In genomic region chr17:28076138-28076537, GRCh38 we compare ENCODE assay signal across 19 cellular contexts. TPM values are rescaled to one million over a fixed set of nuclear protein-coding genes. Genes with fewer than 3 reads are reported as not detected.
DNase-seq lines count a peak whose midpoint lies in the region; ATAC-seq and TF ChIP-seq lines count a peak whose summit lies in the region.
"Had no signal": no experiment of that assay in that cellular context is flagged by ENCODE, and none has a peak within 500 bp of the region (broad histone marks: within the 10 kb centered on the region; RNA-seq: fewer than 3 reads in every experiment).

No MANE protein-coding gene starts in this region.

- H3K4me3 ChIP-seq in DOHH2 (ENCODE audit: low read length), result peak overlapping the region; percentile 68
- no peak overlapping the region for H3K4me3 ChIP-seq in osteoblast (ENCODE audit: insufficient read depth, low read length)
- H3K4me3 ChIP-seq in SJCRH30, result no peak overlapping the region
- H3K4me3 ChIP-seq: SJSA1 had no signal

- H2AFZ ChIP-seq in osteoblast (ENCODE audit: low read length), result no peak overlapping the region

- no peaks in the 10 kb centered on the region for H3K9me2 ChIP-seq in DOHH2 (replicated peaks; ENCODE audit: control insufficient read depth, low read length)

- no peak overlapping the region for H3K4me3 Mint-ChIP-seq in activated CD4-positive, alpha-beta T cell treated with anti-CD3 and anti-CD28 coated beads, Interleukin-2, amount 10 ng/mL, durations not matched to agents 7 days and 5 days
- no peak overlapping the region for H3K4me3 Mint-ChIP-seq in T-helper 17 cell
- no peak overlapping the region for H3K4me3 Mint-ChIP-seq in effector memory CD8-positive, alpha-beta T cell
- H3K4me3 Mint-ChIP-seq: CD4-positive, alpha-beta T cell had no signal

- no peaks in the 10 kb centered on the region for H3K27me3 Mint-ChIP-seq in activated CD4-positive, alpha-beta T cell treated with anti-CD3 and anti-CD28 coated beads, Interleukin-2, amount 10 ng/mL, durations not matched to agents 7 days and 5 days
- no peaks in the 10 kb centered on the region for H3K27me3 Mint-ChIP-seq in T-helper 17 cell
- H3K27me3 Mint-ChIP-seq in effector memory CD8-positive, alpha-beta T cell, result no peaks in the 10 kb centered on the region
- H3K27me3 Mint-ChIP-seq: CD4-positive, alpha-beta T cell had no signal

- POLR2A ChIA-PET in activated CD4-positive, alpha-beta T cell treated with anti-CD3 and anti-CD28 coated beads, Interleukin-2, amount 10 ng/mL, durations not matched to agents 7 days and 5 days (lab: Charles Lee), result no interaction called here

- TF ChIP-seq CTCF in DOHH2 (IDR thresholded peaks at IDR 0.05; ENCODE audit: low read depth, low read length, poor library complexity, severe bottlenecking) (no peak), osteoblast (IDR thresholded peaks at IDR 0.05; ENCODE audit: extremely low read depth, low read depth, low read length) (no peak)

- peaks cover 40% of the 10 kb centered on the region for H3F3A ChIP-seq in DOHH2 (ENCODE audit: control insufficient read depth, insufficient read depth)

- peak; percentile 12 for DNase-seq in activated CD4-positive, alpha-beta T cell treated with anti-CD3 and anti-CD28 coated beads, Interleukin-2, amount 10 ng/mL, durations not matched to agents 7 days and 5 days
- DNase-seq in activated CD4-positive, alpha-beta T cell treated with anti-CD3 and anti-CD28 coated beads, Interleukin-2, amount 50 U/mL, for 4 hours, result no peak
- no peak for DNase-seq in T-helper 17 cell
- DNase-seq in effector memory CD8-positive, alpha-beta T cell, result no peak
- no peak for DNase-seq in Ammon's horn (ENCODE audit: low spot score)
- no peak for DNase-seq in osteoblast (ENCODE audit: insufficient read length, low spot score, missing footprints)
- no peak for DNase-seq in SJCRH30
- DNase-seq: 8988T; BE2C; CD4-positive, alpha-beta T cell; DMS53; NCI-H1417; NCI-H187 treated with DMSO at 0.1 percent for 48 hours; NCI-H2227 treated with DMSO at 0.1 percent for 48 hours; NCI-H510A treated with DMSO at 0.1 percent for 48 hours had no signal

- H4K20me1 ChIP-seq in DOHH2 (ENCODE audit: control insufficient read depth, insufficient read depth, low read depth, low read length) (no peaks in the 10 kb centered on the region), osteoblast (ENCODE audit: insufficient read depth, low read length) (peaks cover 6% of the 10 kb centered on the region)

- peaks cover 19% of the 10 kb centered on the region for H3K36me3 Mint-ChIP-seq in activated CD4-positive, alpha-beta T cell treated with anti-CD3 and anti-CD28 coated beads, Interleukin-2, amount 10 ng/mL, durations not matched to agents 7 days and 5 days (ENCODE audit: low read depth)
- H3K36me3 Mint-ChIP-seq in T-helper 17 cell (ENCODE audit: low read depth), result peaks cover 2% of the 10 kb centered on the region
- H3K36me3 Mint-ChIP-seq in effector memory CD8-positive, alpha-beta T cell (ENCODE audit: insufficient read depth), result no peaks in the 10 kb centered on the region

- peaks cover 59% of the 10 kb centered on the region for H3K4me1 Mint-ChIP-seq in activated CD4-positive, alpha-beta T cell treated with anti-CD3 and anti-CD28 coated beads, Interleukin-2, amount 10 ng/mL, durations not matched to agents 7 days and 5 days
- H3K4me1 Mint-ChIP-seq in T-helper 17 cell, result peaks cover 21% of the 10 kb centered on the region
- H3K4me1 Mint-ChIP-seq in effector memory CD8-positive, alpha-beta T cell (ENCODE audit: low read depth in 2 of 2), result peaks cover 26 to 47% of the 10 kb centered on the region in 2 donors

- CTCF ChIA-PET in activated CD4-positive, alpha-beta T cell treated with anti-CD3 and anti-CD28 coated beads, Interleukin-2, amount 10 ng/mL, durations not matched to agents 7 days and 5 days (lab: Charles Lee), result interaction anchor here (1.2 to 1.8 kb wide), 2 partner anchors 15 to 20 kb away, joined by 3 to 6 read pairs; no protein-coding TSS in a partner anchor

- peaks cover 19% of the 10 kb centered on the region for H3K36me3 ChIP-seq in DOHH2 (ENCODE audit: control insufficient read depth, low read length)
- no peaks in the 10 kb centered on the region for H3K36me3 ChIP-seq in osteoblast (ENCODE audit: insufficient read depth, low read length)
- H3K36me3 ChIP-seq in SJCRH30, result peaks cover 4% of the 10 kb centered on the region
- H3K36me3 ChIP-seq: BE2C had no signal

- H3K4me1 ChIP-seq in DOHH2 (ENCODE audit: control insufficient read depth, low read length), result peaks cover 100% of the 10 kb centered on the region
- no peaks in the 10 kb centered on the region for H3K4me1 ChIP-seq in osteoblast (ENCODE audit: insufficient read depth, low read length)
- H3K4me1 ChIP-seq in SJCRH30, result no peaks in the 10 kb centered on the region
- H3K4me1 ChIP-seq: BE2C, SJSA1 had no signal

- H3K4me2 ChIP-seq in DOHH2 (ENCODE audit: low read length) (peak overlapping the region; percentile 88), osteoblast (ENCODE audit: insufficient read depth, low read length) (no peak overlapping the region)
- H3K4me2 ChIP-seq: KMS-11 had no signal

- H3K27ac ChIP-seq in DOHH2 (ENCODE audit: low read depth, low read length) (peak overlapping the region; percentile 97), osteoblast (ENCODE audit: low read depth, low read length) (no peak overlapping the region), SJCRH30 (no peak overlapping the region)
- H3K27ac ChIP-seq: KMS-11, SJSA1 had no signal

- peaks cover 5% of the 10 kb centered on the region; the same call in 1 of the 2 replicates for H3K9me3 ChIP-seq in DOHH2 (ENCODE audit: control insufficient read depth, insufficient read depth, low read length)
- H3K9me3 ChIP-seq in T-helper 17 cell (ENCODE audit: control insufficient read depth, low read length, poor library complexity, severe bottlenecking), result no peaks in the 10 kb centered on the region
- no peaks in the 10 kb centered on the region for H3K9me3 ChIP-seq in osteoblast (ENCODE audit: low read depth, low read length)
- peaks cover 6% of the 10 kb centered on the region for H3K9me3 ChIP-seq in SJCRH30 (replicated peaks)
- H3K9me3 ChIP-seq: BE2C, SJSA1 had no signal

- H3K27me3 ChIP-seq in DOHH2 (ENCODE audit: control insufficient read depth, low read length) (no peaks in the 10 kb centered on the region), osteoblast (ENCODE audit: insufficient read depth, low read length) (no peaks in the 10 kb centered on the region), SJCRH30 (no peaks in the 10 kb centered on the region)
- H3K27me3 ChIP-seq: BE2C, SJSA1 had no signal

- H3K79me2 ChIP-seq in DOHH2 (ENCODE audit: control insufficient read depth, low read length) (peaks cover 85% of the 10 kb centered on the region), osteoblast (ENCODE audit: insufficient read depth, low read length) (peaks cover 88% of the 10 kb centered on the region)

- no peak for ATAC-seq in T-helper 17 cell
- ATAC-seq in effector memory CD8-positive, alpha-beta T cell (replicated peaks), result no peak
- ATAC-seq: Panc1 had no signal

- peaks cover 11% of the 10 kb centered on the region for H3K9me3 Mint-ChIP-seq in activated CD4-positive, alpha-beta T cell treated with anti-CD3 and anti-CD28 coated beads, Interleukin-2, amount 10 ng/mL, durations not matched to agents 7 days and 5 days
- H3K9me3 Mint-ChIP-seq in effector memory CD8-positive, alpha-beta T cell, result no peaks in the 10 kb centered on the region

- H3K27ac Mint-ChIP-seq in activated CD4-positive, alpha-beta T cell treated with anti-CD3 and anti-CD28 coated beads, Interleukin-2, amount 10 ng/mL, durations not matched to agents 7 days and 5 days, result no peak overlapping the region
- H3K27ac Mint-ChIP-seq in T-helper 17 cell, result peak overlapping the region; percentile 44
- peak overlapping the region; percentile 2 to 71 for H3K27ac Mint-ChIP-seq in effector memory CD8-positive, alpha-beta T cell
- H3K27ac Mint-ChIP-seq: CD4-positive, alpha-beta T cell had no signal

RNA-seq across cellular contexts. Expression of gene NLK, which starts 33.7 kb away (rescaled TPM):
- total RNA-seq in activated CD4-positive, alpha-beta T cell treated with anti-CD3 and anti-CD28 coated beads, Interleukin-2, amount 10 ng/mL, durations not matched to agents 7 days and 5 days, result 10 to 100 TPM; 13.3 to 15.7 TPM
- total RNA-seq in T-helper 17 cell (10 to 100 TPM; 12.3 to 15.1 TPM), osteoblast (10.5 and 16.8 TPM in 2 replicates)
- total RNA-seq in SJCRH30 (2014; rRNA removed; shearing (Covaris generic)), result 27.8 and 28.4 TPM in 2 replicates
